14 cellular contexts compared by ENCODE assay signal in genomic region chr1:204316164-204316563, GRCh38.
"Had no signal": no experiment of that assay in that cellular context is flagged by ENCODE, and none has a peak within 500 bp of the region (broad histone marks: within the 10 kb centered on the region; RNA-seq: fewer than 3 reads in every experiment).

No MANE protein-coding gene starts in this region.

- H3K4me3 Mint-ChIP-seq: activated CD4-positive, alpha-beta T cell treated with anti-CD3 and anti-CD28 coated beads, Interleukin-2, amount 10 ng/mL, durations not matched to agents 24 days and 14 days; activated naive CD4-positive, alpha-beta T cell treated with anti-CD3 and anti-CD28 coated beads, Interleukin-2, amount 10 ng/mL, durations not matched to agents 7 days and 5 days; dendritic cell treated with granulocyte-macrophage colony-stimulating factor and Interleukin-4, amounts not matched to agents 40 ng/mL and 50 ng/mL, for 4 days; immature natural killer cell; natural killer cell treated with Interleukin-12 subunit alpha and Interleukin-12 subunit beta and Interleukin-15 and Interleukin-18, amount 100 ng/mL, for 72 hours; stimulated activated naive CD8-positive, alpha-beta T cell treated with anti-CD3 and anti-CD28 coated beads, Interleukin-15, amount 100 ng/mL, for 72 hours; T-cell; WTC11 had no signal

- H3K36me3 Mint-ChIP-seq: activated naive CD4-positive, alpha-beta T cell treated with anti-CD3 and anti-CD28 coated beads, Interleukin-2, amount 10 ng/mL, durations not matched to agents 7 days and 5 days; immature natural killer cell; natural killer cell treated with Interleukin-12 subunit alpha and Interleukin-12 subunit beta and Interleukin-15 and Interleukin-18, amount 100 ng/mL, for 72 hours; T-cell; WTC11 had no signal

- H3K27ac Mint-ChIP-seq: activated CD4-positive, alpha-beta T cell treated with anti-CD3 and anti-CD28 coated beads, Interleukin-2, amount 10 ng/mL, durations not matched to agents 24 days and 14 days; activated naive CD4-positive, alpha-beta T cell treated with anti-CD3 and anti-CD28 coated beads, Interleukin-2, amount 10 ng/mL, durations not matched to agents 7 days and 5 days; activated T-helper 2 cell treated with anti-CD3 and anti-CD28 coated beads, Interferon-gamma antibody, Interleukin-2, Interleukin-4, amounts not matched to agents 10 μg/mL and 5 μg/mL and 100 μg/mL, durations not matched to agents 14 hours and 24 hours and 36 hours; dendritic cell treated with granulocyte-macrophage colony-stimulating factor and Interleukin-4, amounts not matched to agents 40 ng/mL and 50 ng/mL, for 4 days; immature natural killer cell; natural killer cell treated with Interleukin-12 subunit alpha and Interleukin-12 subunit beta and Interleukin-15 and Interleukin-18, amount 100 ng/mL, for 72 hours; T-cell; WTC11 had no signal

- H3K9me3 Mint-ChIP-seq: activated CD4-positive, alpha-beta T cell treated with anti-CD3 and anti-CD28 coated beads, Interleukin-2, amount 10 ng/mL, durations not matched to agents 24 days and 14 days; activated naive CD4-positive, alpha-beta T cell treated with anti-CD3 and anti-CD28 coated beads, Interleukin-2, amount 10 ng/mL, durations not matched to agents 7 days and 5 days; activated T-helper 2 cell treated with anti-CD3 and anti-CD28 coated beads, Interferon-gamma antibody, Interleukin-2, Interleukin-4, amounts not matched to agents 10 μg/mL and 5 μg/mL and 100 μg/mL, durations not matched to agents 14 hours and 24 hours and 36 hours; dendritic cell treated with granulocyte-macrophage colony-stimulating factor and Interleukin-4, amounts not matched to agents 40 ng/mL and 50 ng/mL, for 4 days; immature natural killer cell; natural killer cell treated with Interleukin-12 subunit alpha and Interleukin-12 subunit beta and Interleukin-15 and Interleukin-18, amount 100 ng/mL, for 72 hours; stimulated activated naive CD8-positive, alpha-beta T cell treated with anti-CD3 and anti-CD28 coated beads, Interleukin-15, amount 100 ng/mL, for 72 hours; T-cell; WTC11 had no signal

- ATAC-seq: lower lobe of right lung; mucosa of descending colon; natural killer cell treated with Interleukin-12 subunit alpha and Interleukin-12 subunit beta and Interleukin-15 and Interleukin-18, amount 100 ng/mL, for 72 hours; stimulated activated naive CD8-positive, alpha-beta T cell treated with anti-CD3 and anti-CD28 coated beads, Interleukin-15, amount 100 ng/mL, for 72 hours; T-cell; WTC11 had no signal

- H3K4me1 Mint-ChIP-seq: activated naive CD4-positive, alpha-beta T cell treated with anti-CD3 and anti-CD28 coated beads, Interleukin-2, amount 10 ng/mL, durations not matched to agents 7 days and 5 days; immature natural killer cell had no signal

- DNase-seq: activated CD4-positive, alpha-beta T cell treated with anti-CD3 and anti-CD28 coated beads, Interleukin-2, amount 10 ng/mL, durations not matched to agents 24 days and 14 days; activated naive CD4-positive, alpha-beta T cell treated with anti-CD3 and anti-CD28 coated beads, Interleukin-2, amount 10 ng/mL, durations not matched to agents 7 days and 5 days; immature natural killer cell; left cardiac atrium; lower lobe of right lung; mucosa of descending colon; stimulated activated CD4-positive, alpha-beta T cell treated with anti-CD3 and anti-CD28 coated beads, Interleukin-15, amount 100 ng/mL, for 24 hours; stimulated activated CD4-positive, alpha-beta T cell treated with anti-CD3 and anti-CD28 coated beads, Interleukin-4, amount 100 ng/mL, for 24 hours; stimulated activated naive CD8-positive, alpha-beta T cell treated with anti-CD3 and anti-CD28 coated beads, Interleukin-15, amount 100 ng/mL, for 72 hours; T-cell had no signal
